Comparison of ENCODE assay signal across 8 cellular contexts in genomic region chr6:34196116-34196832, GRCh38. TPM values are rescaled to one million over a fixed set of nuclear protein-coding genes. Genes with fewer than 3 reads are reported as not detected.
DNase-seq lines count a peak whose midpoint lies in the region; ATAC-seq, FAIRE-seq and TF ChIP-seq lines count a peak whose summit lies in the region.

No MANE protein-coding gene starts in this region.

- TF ChIP-seq CTCF in MM.1S (IDR thresholded peaks at IDR 0.05; ENCODE audit: low read length) (peak; percentile 93), astrocyte (IDR thresholded peaks at IDR 0.05; ENCODE audit: insufficient read depth, low read depth, low read length) (peak; percentile 67), sigmoid colon (IDR thresholded peaks at IDR 0.05) (peak; percentile 85 to 98 (median 90))

- H3K4me2 ChIP-seq in MM.1S (ENCODE audit: low read depth, low read length), result peak overlapping the region; percentile 100
- H3K4me2 ChIP-seq in astrocyte (ENCODE audit: low read length), result peak overlapping the region; percentile 97

- H3K36me3 Mint-ChIP-seq in CD4-positive, CD25-positive, alpha-beta regulatory T cell, result no peaks in the 10 kb centered on the region
- no peaks in the 10 kb centered on the region for H3K36me3 Mint-ChIP-seq in astrocyte (ENCODE audit: low read depth, unreplicated experiment)

- H3K9me3 ChIP-seq in CD4-positive, CD25-positive, alpha-beta regulatory T cell (ENCODE audit: control insufficient read depth in 2 of 2, low read length in 2 of 2), result no peaks in the 10 kb centered on the region
- H3K9me3 ChIP-seq in MM.1S (replicated peaks; ENCODE audit: insufficient read depth, low read length) (no peaks in the 10 kb centered on the region), astrocyte (ENCODE audit: insufficient read depth, low read depth, low read length) (no peaks in the 10 kb centered on the region), sigmoid colon (no peaks in the 10 kb centered on the region)

- peaks cover 15% of the 10 kb centered on the region for H3K27me3 Mint-ChIP-seq in CD4-positive, CD25-positive, alpha-beta regulatory T cell
- H3K27me3 Mint-ChIP-seq in astrocyte (ENCODE audit: low read depth, unreplicated experiment), result peaks cover 12% of the 10 kb centered on the region

- no peaks in the 10 kb centered on the region for H3K9me2 ChIP-seq in MM.1S (replicated peaks; ENCODE audit: insufficient read depth, low read length)

- DNase-seq in CD4-positive, CD25-positive, alpha-beta regulatory T cell, result peak; percentile 81 to 86 (median 86)
- DNase-seq in MM.1S (peak; percentile 57), T1000 (lab: John Stamatoyannopoulos, UW) (peak; percentile 71), astrocyte (ENCODE audit: low read depth) (peak; percentile 25), hippocampal formation (lab: John Stamatoyannopoulos, UW) (peak; percentile 24 to 77), sigmoid colon (peak; percentile 92), cortex of kidney (lab: John Stamatoyannopoulos, UW) (no peak)

- H3K36me3 ChIP-seq in CD4-positive, CD25-positive, alpha-beta regulatory T cell (ENCODE audit: control insufficient read depth, insufficient read depth, low read length), result no peaks in the 10 kb centered on the region
- H3K36me3 ChIP-seq in MM.1S (replicated peaks; ENCODE audit: insufficient read depth, low read length), result no peaks in the 10 kb centered on the region
- no peaks in the 10 kb centered on the region for H3K36me3 ChIP-seq in astrocyte (ENCODE audit: insufficient read depth, low read length)
- H3K36me3 ChIP-seq in sigmoid colon, result no peaks in the 10 kb centered on the region

- H3K27ac ChIP-seq in CD4-positive, CD25-positive, alpha-beta regulatory T cell (ENCODE audit: insufficient read depth, low read length, poor library complexity, severe bottlenecking), result no peak overlapping the region
- H3K27ac ChIP-seq in MM.1S (ENCODE audit: low read length), result no peak overlapping the region
- no peak overlapping the region for H3K27ac ChIP-seq in astrocyte (ENCODE audit: low read depth, low read length)
- no peak overlapping the region for H3K27ac ChIP-seq in sigmoid colon

- TF ChIP-seq EP300 in sigmoid colon (IDR thresholded peaks at IDR 0.05), result no peak

- H3K9me3 Mint-ChIP-seq in CD4-positive, CD25-positive, alpha-beta regulatory T cell, result no peaks in the 10 kb centered on the region
- H3K9me3 Mint-ChIP-seq in astrocyte (ENCODE audit: unreplicated experiment), result no peaks in the 10 kb centered on the region

- no peaks in the 10 kb centered on the region for H3F3A ChIP-seq in MM.1S (ENCODE audit: insufficient read depth, low read length)

- intact Hi-C loops in sigmoid colon (cut with DNase I), result loop anchor here (1.0 to 5.0 kb wide), 5 partner anchors 41 to 413 kb away; partner anchors contain the start of gene SMIM29

- H3K79me2 ChIP-seq in MM.1S (ENCODE audit: low read length) (no peaks in the 10 kb centered on the region), astrocyte (ENCODE audit: insufficient read depth, low read length) (no peaks in the 10 kb centered on the region)

- H3K4me1 Mint-ChIP-seq in CD4-positive, CD25-positive, alpha-beta regulatory T cell, result peaks cover 0 to 4% (median 0%) of the 10 kb centered on the region in 4 donors
- no peaks in the 10 kb centered on the region for H3K4me1 Mint-ChIP-seq in astrocyte (ENCODE audit: low read depth, unreplicated experiment)

- no peaks in the 10 kb centered on the region for H4K20me1 ChIP-seq in MM.1S (ENCODE audit: insufficient read depth, low read length)
- no peaks in the 10 kb centered on the region for H4K20me1 ChIP-seq in astrocyte (ENCODE audit: insufficient read depth, low read length)

- peak overlapping the region; percentile 59; the same call in 1 of the 2 replicates for H3K9ac ChIP-seq in MM.1S (ENCODE audit: low read length)
- H3K9ac ChIP-seq in astrocyte (ENCODE audit: low read length), result peak overlapping the region; percentile 68

- H3K27me3 ChIP-seq in CD4-positive, CD25-positive, alpha-beta regulatory T cell (ENCODE audit: control insufficient read depth, insufficient read depth, low read length), result no peaks in the 10 kb centered on the region
- H3K27me3 ChIP-seq in MM.1S (replicated peaks; ENCODE audit: insufficient read depth, low read length) (no peaks in the 10 kb centered on the region), astrocyte (ENCODE audit: insufficient read depth, low read length) (no peaks in the 10 kb centered on the region), sigmoid colon (no peaks in the 10 kb centered on the region)

- peak overlapping the region; percentile 97 for H2AFZ ChIP-seq in MM.1S (ENCODE audit: low read length)
- peak overlapping the region; percentile 99 for H2AFZ ChIP-seq in astrocyte (ENCODE audit: low read depth, low read length)

- no peak for FAIRE-seq in astrocyte (lab: Jason Lieb, UNC)

- 3 to 7% methylated on average over 54 of the region's 54 CpGs for WGBS in sigmoid colon, 2 donors

- no peak for TF ChIP-seq POLR2A in sigmoid colon (IDR thresholded peaks at IDR 0.05)

- H3K4me3 Mint-ChIP-seq in CD4-positive, CD25-positive, alpha-beta regulatory T cell, result peak overlapping the region; percentile 85 to 89 (median 86)
- H3K4me3 Mint-ChIP-seq in astrocyte (ENCODE audit: unreplicated experiment), result no peak overlapping the region

- H3K4me3 ChIP-seq in CD4-positive, CD25-positive, alpha-beta regulatory T cell (ENCODE audit: low read depth, low read length), result peak overlapping the region; percentile 53
- H3K4me3 ChIP-seq in MM.1S (ENCODE audit: low read length), result peak overlapping the region; percentile 77
- peak overlapping the region; percentile 64 for H3K4me3 ChIP-seq in astrocyte (ENCODE audit: insufficient read depth, low read depth, low read length)
- peak overlapping the region; percentile 31 to 58 (median 50) for H3K4me3 ChIP-seq in sigmoid colon

- H3K4me1 ChIP-seq in CD4-positive, CD25-positive, alpha-beta regulatory T cell (ENCODE audit: control insufficient read depth, insufficient read depth, low read length, poor library complexity, severe bottlenecking), result peaks cover 10% of the 10 kb centered on the region
- no peaks in the 10 kb centered on the region for H3K4me1 ChIP-seq in MM.1S (ENCODE audit: low read length)
- peaks cover 5% of the 10 kb centered on the region for H3K4me1 ChIP-seq in astrocyte (ENCODE audit: insufficient read depth, low read length)
- peaks cover 0 to 11% (median 8%) of the 10 kb centered on the region in 4 donors for H3K4me1 ChIP-seq in sigmoid colon

- ATAC-seq in CD4-positive, CD25-positive, alpha-beta regulatory T cell (ENCODE audit: low read depth in 2 of 2), result peak; percentile 97 to 98
- peak; percentile 78 for ATAC-seq in GM19397 (IDR thresholded peaks at IDR 0.05; ENCODE audit: unreplicated experiment)

- H3K27ac Mint-ChIP-seq in CD4-positive, CD25-positive, alpha-beta regulatory T cell, result peak overlapping the region; percentile 56 to 75 (median 62)
- H3K27ac Mint-ChIP-seq in astrocyte (ENCODE audit: unreplicated experiment), result no peak overlapping the region

RNA-seq across cellular contexts. Expression of gene HMGA1, which starts 40.4 kb away (rescaled TPM):
- total RNA-seq in CD4-positive, CD25-positive, alpha-beta regulatory T cell, result 87.2 TPM
- 10 to 100 TPM; 31.6 to 36.2 (median 34.3) TPM for polyA plus RNA-seq in CD4-positive, CD25-positive, alpha-beta regulatory T cell
- total RNA-seq in astrocyte (109 and 199 TPM in 2 replicates), sigmoid colon (10 to 100 TPM in 2 of 4 donors, 1 to 10 TPM in 2; 6.9 to 12.1 (median 9.4) TPM)
- polyA plus RNA-seq in sigmoid colon, result 100 to 1,000 TPM in 2 of 3 donors, 10 to 100 TPM in 1; 89.7 to 311 (median 111) TPM

RNA-seq across cellular contexts. Expression of gene GRM4, which starts 50.4 kb away (rescaled TPM):
- total RNA-seq in CD4-positive, CD25-positive, alpha-beta regulatory T cell, result not detected
- not detected for polyA plus RNA-seq in CD4-positive, CD25-positive, alpha-beta regulatory T cell
- 0.30 and 0.34 TPM in 2 replicates for total RNA-seq in astrocyte
- total RNA-seq in sigmoid colon, result under 1 TPM in 1 of 4 donors, not detected in 3; 0.14 TPM
- polyA plus RNA-seq in sigmoid colon, result under 1 TPM in 1 of 3 donors, not detected in 2; 0.07 TPM

RNA-seq across cellular contexts. Expression of gene SMIM29, which starts 52.5 kb away (rescaled TPM):
- 29.2 TPM for total RNA-seq in CD4-positive, CD25-positive, alpha-beta regulatory T cell
- polyA plus RNA-seq in CD4-positive, CD25-positive, alpha-beta regulatory T cell, result 10 to 100 TPM; 47.7 to 82.3 (median 60.7) TPM
- total RNA-seq in astrocyte, result 11.1 and 13.9 TPM in 2 replicates
- total RNA-seq in sigmoid colon, result 10 to 100 TPM; 16.8 to 34.3 (median 27.6) TPM
- 10 to 100 TPM; 22.9 to 39.0 (median 23.7) TPM for polyA plus RNA-seq in sigmoid colon
